In the genomic region with DNA sequence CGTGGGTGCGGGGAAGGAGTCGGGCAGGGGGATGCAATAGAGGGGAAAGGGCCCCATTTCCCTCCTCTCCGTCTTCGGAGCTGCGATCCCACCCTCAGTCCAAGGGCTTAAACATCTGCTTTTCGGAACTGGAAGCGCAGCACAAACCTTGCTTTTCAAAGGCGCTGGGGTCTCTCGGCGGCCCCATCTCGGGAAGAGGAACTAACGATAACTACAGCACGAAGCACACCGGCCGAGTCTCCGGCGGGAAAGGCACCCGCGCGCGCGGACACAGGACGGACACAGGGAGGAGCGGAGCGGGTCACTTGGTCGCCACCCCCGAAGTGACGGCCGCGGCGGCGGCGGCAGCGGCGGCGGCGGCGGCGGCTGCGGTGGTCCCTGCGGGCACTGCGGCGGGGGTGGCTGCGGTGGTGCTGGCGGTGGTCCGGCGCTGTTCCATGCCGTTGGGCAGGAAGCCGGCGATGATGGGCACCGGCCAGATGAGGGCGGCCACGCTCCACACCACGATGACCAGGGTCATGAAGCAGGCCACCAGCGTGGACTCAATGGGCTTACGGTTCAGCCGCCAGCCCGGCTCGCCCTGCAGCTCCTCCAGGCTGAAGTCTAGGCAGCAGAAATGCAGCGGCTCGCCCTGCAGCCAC, we compare ENCODE assay signal across 1 cellular context.
TF ChIP-seq lines count a peak whose summit lies in the region.

No MANE protein-coding gene starts in this region.

TF ChIP-seq in HepG2, 621 proteins besides CTCF, POLR2A, EP300 and RAD21 (continued from another document and continues in another):
- TF ChIP-seq, protein P1, sequence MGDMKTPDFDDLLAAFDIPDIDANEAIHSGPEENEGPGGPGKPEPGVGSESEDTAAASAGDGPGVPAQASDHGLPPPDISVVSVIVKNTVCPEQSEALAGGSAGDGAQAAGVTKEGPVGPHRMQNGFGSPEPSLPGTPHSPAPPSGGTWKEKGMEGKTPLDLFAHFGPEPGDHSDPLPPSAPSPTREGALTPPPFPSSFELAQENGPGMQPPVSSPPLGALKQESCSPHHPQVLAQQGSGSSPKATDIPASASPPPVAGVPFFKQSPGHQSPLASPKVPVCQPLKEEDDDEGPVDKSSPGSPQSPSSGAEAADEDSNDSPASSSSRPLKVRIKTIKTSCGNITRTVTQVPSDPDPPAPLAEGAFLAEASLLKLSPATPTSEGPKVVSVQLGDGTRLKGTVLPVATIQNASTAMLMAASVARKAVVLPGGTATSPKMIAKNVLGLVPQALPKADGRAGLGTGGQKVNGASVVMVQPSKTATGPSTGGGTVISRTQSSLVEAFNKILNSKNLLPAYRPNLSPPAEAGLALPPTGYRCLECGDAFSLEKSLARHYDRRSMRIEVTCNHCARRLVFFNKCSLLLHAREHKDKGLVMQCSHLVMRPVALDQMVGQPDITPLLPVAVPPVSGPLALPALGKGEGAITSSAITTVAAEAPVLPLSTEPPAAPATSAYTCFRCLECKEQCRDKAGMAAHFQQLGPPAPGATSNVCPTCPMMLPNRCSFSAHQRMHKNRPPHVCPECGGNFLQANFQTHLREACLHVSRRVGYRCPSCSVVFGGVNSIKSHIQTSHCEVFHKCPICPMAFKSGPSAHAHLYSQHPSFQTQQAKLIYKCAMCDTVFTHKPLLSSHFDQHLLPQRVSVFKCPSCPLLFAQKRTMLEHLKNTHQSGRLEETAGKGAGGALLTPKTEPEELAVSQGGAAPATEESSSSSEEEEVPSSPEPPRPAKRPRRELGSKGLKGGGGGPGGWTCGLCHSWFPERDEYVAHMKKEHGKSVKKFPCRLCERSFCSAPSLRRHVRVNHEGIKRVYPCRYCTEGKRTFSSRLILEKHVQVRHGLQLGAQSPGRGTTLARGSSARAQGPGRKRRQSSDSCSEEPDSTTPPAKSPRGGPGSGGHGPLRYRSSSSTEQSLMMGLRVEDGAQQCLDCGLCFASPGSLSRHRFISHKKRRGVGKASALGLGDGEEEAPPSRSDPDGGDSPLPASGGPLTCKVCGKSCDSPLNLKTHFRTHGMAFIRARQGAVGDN (CRISPR knock-in tag; IDR thresholded peaks at IDR 0.05), result peak; percentile 42; the same call in 1 of the 2 replicates
- TF ChIP-seq, protein P2, sequence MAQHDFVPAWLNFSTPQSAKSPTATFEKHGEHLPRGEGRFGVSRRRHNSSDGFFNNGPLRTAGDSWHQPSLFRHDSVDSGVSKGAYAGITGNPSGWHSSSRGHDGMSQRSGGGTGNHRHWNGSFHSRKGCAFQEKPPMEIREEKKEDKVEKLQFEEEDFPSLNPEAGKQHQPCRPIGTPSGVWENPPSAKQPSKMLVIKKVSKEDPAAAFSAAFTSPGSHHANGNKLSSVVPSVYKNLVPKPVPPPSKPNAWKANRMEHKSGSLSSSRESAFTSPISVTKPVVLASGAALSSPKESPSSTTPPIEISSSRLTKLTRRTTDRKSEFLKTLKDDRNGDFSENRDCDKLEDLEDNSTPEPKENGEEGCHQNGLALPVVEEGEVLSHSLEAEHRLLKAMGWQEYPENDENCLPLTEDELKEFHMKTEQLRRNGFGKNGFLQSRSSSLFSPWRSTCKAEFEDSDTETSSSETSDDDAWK (CRISPR knock-in tag; IDR thresholded peaks at IDR 0.05), result no peak
- TF ChIP-seq TMF1 (CRISPR knock-in tag; IDR thresholded peaks at IDR 0.05; ENCODE audit: low read depth) (no peak), TBL1XR1 (IDR thresholded peaks at IDR 0.05; ENCODE audit: borderline replicate concordance, low read length, partially characterized antibody) (no peak), KDM3A (CRISPR knock-in tag; IDR thresholded peaks at IDR 0.05; ENCODE audit: low read depth) (no peak), ZNF331 (CRISPR knock-in tag; IDR thresholded peaks at IDR 0.05) (no peak), IKZF4 (CRISPR knock-in tag; IDR thresholded peaks at IDR 0.05; ENCODE audit: borderline replicate concordance, low read depth, not compliant biosample characterization) (no peak), ATAD3A (CRISPR knock-in tag; IDR thresholded peaks at IDR 0.05) (no peak), GABPA (IDR thresholded peaks at IDR 0.05; ENCODE audit: low read depth, low read length) (no peak), GABPA (CRISPR knock-in tag; IDR thresholded peaks at IDR 0.05; ENCODE audit: low read depth) (no peak), MED8 (CRISPR knock-in tag; IDR thresholded peaks at IDR 0.05; ENCODE audit: insufficient replicate concordance) (no peak), MED13 (CRISPR knock-in tag; IDR thresholded peaks at IDR 0.05) (no peak), BRCA1 (CRISPR knock-in tag; IDR thresholded peaks at IDR 0.05) (no peak), SIN3B (IDR thresholded peaks at IDR 0.05; ENCODE audit: low read length) (no peak), ZBTB38 (CRISPR knock-in tag; IDR thresholded peaks at IDR 0.05) (0 out of 2 replicates have a peak, but pooled peaks have one; percentile 31), POLR2AphosphoS2 (IDR thresholded peaks at IDR 0.05; ENCODE audit: low read depth, low read length) (no peak), ZNF788 (CRISPR knock-in tag; IDR thresholded peaks at IDR 0.05; ENCODE audit: borderline replicate concordance) (no peak), MAZ (IDR thresholded peaks at IDR 0.05; ENCODE audit: borderline replicate concordance, low read depth, low read length) (no peak), MAZ (CRISPR knock-in tag; IDR thresholded peaks at IDR 0.05; ENCODE audit: low read depth) (0 out of 2 replicates have a peak, but pooled peaks have one; percentile 25), STAG1 (CRISPR knock-in tag; IDR thresholded peaks at IDR 0.05) (peak; percentile 92), GATAD1 (CRISPR knock-in tag; IDR thresholded peaks at IDR 0.05) (no peak), SRSF1 (optimal IDR thresholded peaks at IDR 0.05; ENCODE audit: low read depth, low read length) (no peak), ZNF569 (CRISPR knock-in tag; IDR thresholded peaks at IDR 0.05; ENCODE audit: borderline replicate concordance) (no peak), CAMTA2 (CRISPR knock-in tag; IDR thresholded peaks at IDR 0.05; ENCODE audit: borderline replicate concordance) (no peak), ZNF749 (CRISPR knock-in tag; IDR thresholded peaks at IDR 0.05; ENCODE audit: borderline replicate concordance) (no peak), MAF1 (CRISPR knock-in tag; IDR thresholded peaks at IDR 0.05; ENCODE audit: borderline replicate concordance) (0 out of 2 replicates have a peak, but pooled peaks have one; percentile 16), ESRRA (CRISPR knock-in tag; IDR thresholded peaks at IDR 0.05; ENCODE audit: low read depth) (no peak), ZC3H13 (CRISPR knock-in tag; IDR thresholded peaks at IDR 0.05) (no peak), ETV6 (CRISPR knock-in tag; conservative IDR thresholded peaks at IDR 0.05) (no peak), ZNF709 (CRISPR knock-in tag; IDR thresholded peaks at IDR 0.05) (no peak), HMGA1 (CRISPR knock-in tag; conservative IDR thresholded peaks at IDR 0.05) (no peak), CCAR2 (optimal IDR thresholded peaks at IDR 0.05; ENCODE audit: low read depth, low read length) (no peak), ZNF747 (CRISPR knock-in tag; IDR thresholded peaks at IDR 0.05; ENCODE audit: borderline replicate concordance) (no peak), PAX8 (CRISPR knock-in tag; IDR thresholded peaks at IDR 0.05; ENCODE audit: borderline replicate concordance) (no peak), CCDC6 (CRISPR knock-in tag; IDR thresholded peaks at IDR 0.05) (peak; percentile 59; the same call in 1 of the 2 replicates), NCOA5 (CRISPR knock-in tag; IDR thresholded peaks at IDR 0.05) (no peak), ZNF562 (CRISPR knock-in tag; IDR thresholded peaks at IDR 0.05; ENCODE audit: borderline replicate concordance) (no peak), THAP11 (CRISPR knock-in tag; IDR thresholded peaks at IDR 0.05) (0 out of 2 replicates have a peak, but pooled peaks have one; percentile 6), ZNF790 (CRISPR knock-in tag; IDR thresholded peaks at IDR 0.05; ENCODE audit: borderline replicate concordance) (no peak), SNAI1 (CRISPR knock-in tag; IDR thresholded peaks at IDR 0.05; ENCODE audit: borderline replicate concordance) (no peak)
- TF ChIP-seq, protein P3, sequence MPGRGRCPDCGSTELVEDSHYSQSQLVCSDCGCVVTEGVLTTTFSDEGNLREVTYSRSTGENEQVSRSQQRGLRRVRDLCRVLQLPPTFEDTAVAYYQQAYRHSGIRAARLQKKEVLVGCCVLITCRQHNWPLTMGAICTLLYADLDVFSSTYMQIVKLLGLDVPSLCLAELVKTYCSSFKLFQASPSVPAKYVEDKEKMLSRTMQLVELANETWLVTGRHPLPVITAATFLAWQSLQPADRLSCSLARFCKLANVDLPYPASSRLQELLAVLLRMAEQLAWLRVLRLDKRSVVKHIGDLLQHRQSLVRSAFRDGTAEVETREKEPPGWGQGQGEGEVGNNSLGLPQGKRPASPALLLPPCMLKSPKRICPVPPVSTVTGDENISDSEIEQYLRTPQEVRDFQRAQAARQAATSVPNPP (CRISPR knock-in tag; IDR thresholded peaks at IDR 0.05), result no peak
- TF ChIP-seq, protein P4, sequence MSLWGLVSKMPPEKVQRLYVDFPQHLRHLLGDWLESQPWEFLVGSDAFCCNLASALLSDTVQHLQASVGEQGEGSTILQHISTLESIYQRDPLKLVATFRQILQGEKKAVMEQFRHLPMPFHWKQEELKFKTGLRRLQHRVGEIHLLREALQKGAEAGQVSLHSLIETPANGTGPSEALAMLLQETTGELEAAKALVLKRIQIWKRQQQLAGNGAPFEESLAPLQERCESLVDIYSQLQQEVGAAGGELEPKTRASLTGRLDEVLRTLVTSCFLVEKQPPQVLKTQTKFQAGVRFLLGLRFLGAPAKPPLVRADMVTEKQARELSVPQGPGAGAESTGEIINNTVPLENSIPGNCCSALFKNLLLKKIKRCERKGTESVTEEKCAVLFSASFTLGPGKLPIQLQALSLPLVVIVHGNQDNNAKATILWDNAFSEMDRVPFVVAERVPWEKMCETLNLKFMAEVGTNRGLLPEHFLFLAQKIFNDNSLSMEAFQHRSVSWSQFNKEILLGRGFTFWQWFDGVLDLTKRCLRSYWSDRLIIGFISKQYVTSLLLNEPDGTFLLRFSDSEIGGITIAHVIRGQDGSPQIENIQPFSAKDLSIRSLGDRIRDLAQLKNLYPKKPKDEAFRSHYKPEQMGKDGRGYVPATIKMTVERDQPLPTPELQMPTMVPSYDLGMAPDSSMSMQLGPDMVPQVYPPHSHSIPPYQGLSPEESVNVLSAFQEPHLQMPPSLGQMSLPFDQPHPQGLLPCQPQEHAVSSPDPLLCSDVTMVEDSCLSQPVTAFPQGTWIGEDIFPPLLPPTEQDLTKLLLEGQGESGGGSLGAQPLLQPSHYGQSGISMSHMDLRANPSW (CRISPR knock-in tag; IDR thresholded peaks at IDR 0.05; ENCODE audit: borderline replicate concordance), result no peak
- TF ChIP-seq, protein P5, sequence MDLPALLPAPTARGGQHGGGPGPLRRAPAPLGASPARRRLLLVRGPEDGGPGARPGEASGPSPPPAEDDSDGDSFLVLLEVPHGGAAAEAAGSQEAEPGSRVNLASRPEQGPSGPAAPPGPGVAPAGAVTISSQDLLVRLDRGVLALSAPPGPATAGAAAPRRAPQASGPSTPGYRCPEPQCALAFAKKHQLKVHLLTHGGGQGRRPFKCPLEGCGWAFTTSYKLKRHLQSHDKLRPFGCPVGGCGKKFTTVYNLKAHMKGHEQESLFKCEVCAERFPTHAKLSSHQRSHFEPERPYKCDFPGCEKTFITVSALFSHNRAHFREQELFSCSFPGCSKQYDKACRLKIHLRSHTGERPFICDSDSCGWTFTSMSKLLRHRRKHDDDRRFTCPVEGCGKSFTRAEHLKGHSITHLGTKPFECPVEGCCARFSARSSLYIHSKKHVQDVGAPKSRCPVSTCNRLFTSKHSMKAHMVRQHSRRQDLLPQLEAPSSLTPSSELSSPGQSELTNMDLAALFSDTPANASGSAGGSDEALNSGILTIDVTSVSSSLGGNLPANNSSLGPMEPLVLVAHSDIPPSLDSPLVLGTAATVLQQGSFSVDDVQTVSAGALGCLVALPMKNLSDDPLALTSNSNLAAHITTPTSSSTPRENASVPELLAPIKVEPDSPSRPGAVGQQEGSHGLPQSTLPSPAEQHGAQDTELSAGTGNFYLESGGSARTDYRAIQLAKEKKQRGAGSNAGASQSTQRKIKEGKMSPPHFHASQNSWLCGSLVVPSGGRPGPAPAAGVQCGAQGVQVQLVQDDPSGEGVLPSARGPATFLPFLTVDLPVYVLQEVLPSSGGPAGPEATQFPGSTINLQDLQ (CRISPR knock-in tag; IDR thresholded peaks at IDR 0.05), result no peak
- TF ChIP-seq, protein P6, sequence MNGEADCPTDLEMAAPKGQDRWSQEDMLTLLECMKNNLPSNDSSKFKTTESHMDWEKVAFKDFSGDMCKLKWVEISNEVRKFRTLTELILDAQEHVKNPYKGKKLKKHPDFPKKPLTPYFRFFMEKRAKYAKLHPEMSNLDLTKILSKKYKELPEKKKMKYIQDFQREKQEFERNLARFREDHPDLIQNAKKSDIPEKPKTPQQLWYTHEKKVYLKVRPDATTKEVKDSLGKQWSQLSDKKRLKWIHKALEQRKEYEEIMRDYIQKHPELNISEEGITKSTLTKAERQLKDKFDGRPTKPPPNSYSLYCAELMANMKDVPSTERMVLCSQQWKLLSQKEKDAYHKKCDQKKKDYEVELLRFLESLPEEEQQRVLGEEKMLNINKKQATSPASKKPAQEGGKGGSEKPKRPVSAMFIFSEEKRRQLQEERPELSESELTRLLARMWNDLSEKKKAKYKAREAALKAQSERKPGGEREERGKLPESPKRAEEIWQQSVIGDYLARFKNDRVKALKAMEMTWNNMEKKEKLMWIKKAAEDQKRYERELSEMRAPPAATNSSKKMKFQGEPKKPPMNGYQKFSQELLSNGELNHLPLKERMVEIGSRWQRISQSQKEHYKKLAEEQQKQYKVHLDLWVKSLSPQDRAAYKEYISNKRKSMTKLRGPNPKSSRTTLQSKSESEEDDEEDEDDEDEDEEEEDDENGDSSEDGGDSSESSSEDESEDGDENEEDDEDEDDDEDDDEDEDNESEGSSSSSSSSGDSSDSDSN (CRISPR knock-in tag; IDR thresholded peaks at IDR 0.05), result peak; percentile 85
- TF ChIP-seq, protein P7, sequence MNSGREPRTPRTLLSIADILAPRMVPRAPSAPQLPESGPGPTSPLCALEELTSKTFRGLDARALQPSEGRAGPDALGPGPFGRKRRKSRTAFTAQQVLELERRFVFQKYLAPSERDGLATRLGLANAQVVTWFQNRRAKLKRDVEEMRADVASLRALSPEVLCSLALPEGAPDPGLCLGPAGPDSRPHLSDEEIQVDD (CRISPR knock-in tag; IDR thresholded peaks at IDR 0.05; ENCODE audit: borderline replicate concordance), result 0 out of 2 replicates have a peak, but pooled peaks have one; percentile 32
- TF ChIP-seq, protein P8, sequence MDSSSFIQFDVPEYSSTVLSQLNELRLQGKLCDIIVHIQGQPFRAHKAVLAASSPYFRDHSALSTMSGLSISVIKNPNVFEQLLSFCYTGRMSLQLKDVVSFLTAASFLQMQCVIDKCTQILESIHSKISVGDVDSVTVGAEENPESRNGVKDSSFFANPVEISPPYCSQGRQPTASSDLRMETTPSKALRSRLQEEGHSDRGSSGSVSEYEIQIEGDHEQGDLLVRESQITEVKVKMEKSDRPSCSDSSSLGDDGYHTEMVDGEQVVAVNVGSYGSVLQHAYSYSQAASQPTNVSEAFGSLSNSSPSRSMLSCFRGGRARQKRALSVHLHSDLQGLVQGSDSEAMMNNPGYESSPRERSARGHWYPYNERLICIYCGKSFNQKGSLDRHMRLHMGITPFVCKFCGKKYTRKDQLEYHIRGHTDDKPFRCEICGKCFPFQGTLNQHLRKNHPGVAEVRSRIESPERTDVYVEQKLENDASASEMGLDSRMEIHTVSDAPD (CRISPR knock-in tag; IDR thresholded peaks at IDR 0.05), result no peak
